1 cellular context compared by ENCODE assay signal in genomic region chr4:99013402-99013843, GRCh38.
TF ChIP-seq lines count a peak whose summit lies in the region.

No MANE protein-coding gene starts in this region.

TF ChIP-seq in liver, 16 proteins besides CTCF, POLR2A, EP300 and RAD21 (continued from another document):
- peak; percentile 80 for TF ChIP-seq NR2F2 (IDR thresholded peaks at IDR 0.05)
